In the genomic region with DNA sequence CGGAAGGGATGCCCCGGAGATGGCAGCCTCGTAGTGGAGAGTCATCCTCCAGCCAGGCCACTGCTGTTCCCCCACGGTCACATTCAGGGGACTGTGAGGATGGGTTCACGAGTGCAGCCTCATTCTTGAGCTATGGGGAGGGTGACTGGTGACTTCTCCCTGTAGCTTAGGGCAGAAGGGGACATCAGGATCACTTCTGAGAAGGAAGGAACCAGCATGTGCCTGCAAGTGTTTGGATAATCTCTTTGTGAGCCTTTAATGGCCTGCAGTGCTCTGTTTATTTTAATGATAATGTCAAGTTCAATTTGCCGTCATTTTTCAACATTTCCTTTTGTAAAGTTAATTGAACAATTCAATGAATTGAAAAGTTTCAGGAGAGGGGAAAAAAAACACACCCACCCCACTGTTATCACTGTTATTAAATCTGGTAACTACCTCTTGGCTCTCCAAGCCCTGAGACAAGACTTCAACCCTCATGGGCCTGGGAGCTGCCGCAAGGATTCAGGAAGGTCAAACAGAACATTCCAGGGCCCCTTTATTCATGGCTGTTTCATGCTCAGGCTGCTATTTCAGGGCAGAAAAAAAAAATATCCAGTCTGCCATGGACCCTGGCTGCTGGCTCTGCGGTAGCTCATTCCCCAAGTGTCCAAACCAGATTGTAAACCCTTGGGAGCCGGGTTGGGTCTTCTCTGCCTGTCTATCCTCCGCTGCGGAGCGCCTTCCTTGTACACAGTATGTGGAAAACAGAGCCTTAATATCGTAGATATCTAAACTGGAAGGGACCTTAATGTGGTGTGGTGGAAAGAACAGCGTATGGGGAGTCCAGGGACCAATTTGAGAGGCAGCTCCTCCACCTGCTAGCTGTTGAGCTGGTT, we compare ENCODE assay signal across 15 cellular contexts.
"Had no signal": no experiment of that assay in that cellular context is flagged by ENCODE, and none has a peak within 500 bp of the region (broad histone marks: within the 10 kb centered on the region; RNA-seq: fewer than 3 reads in every experiment).

No MANE protein-coding gene starts in this region.

- DNase-seq: activated CD4-positive, alpha-beta T cell treated with anti-CD3 and anti-CD28 coated beads for 4 hours; activated CD8-positive, alpha-beta T cell treated with anti-CD3 and anti-CD28 coated beads for 36 hours; activated effector memory CD4-positive, alpha-beta T cell treated with Interleukin-2 at 50 U/mL for 16 hours; activated naive CD4-positive, alpha-beta T cell treated with anti-CD3 and anti-CD28 coated beads, Interleukin-2, amount 50 U/mL, for 16 hours; activated T-cell treated with anti-CD3 and anti-CD28 coated beads, Interleukin-2, amount 50 U/mL, for 4 hours; foreskin melanocyte; heart left ventricle; naive thymus-derived CD8-positive, alpha-beta T cell; nucleus accumbens; stimulated activated CD4-positive, alpha-beta T cell treated with anti-CD3 and anti-CD28 coated beads, Interleukin-4, amount 100 ng/mL, for 24 hours; stimulated activated naive CD4-positive, alpha-beta T cell; substantia nigra; uterus had no signal

- H3K9me3 ChIP-seq: heart left ventricle, tibial nerve, uterus had no signal

- H3K4me1 ChIP-seq: uterus had no signal

- H3K27me3 ChIP-seq: heart left ventricle, tibial nerve, uterus had no signal

- H3K4me3 ChIP-seq: heart left ventricle, tibial nerve, uterus had no signal

- H3K36me3 ChIP-seq: heart left ventricle, tibial nerve, uterus had no signal

- H3K27ac ChIP-seq: epithelial cell of prostate, heart left ventricle, tibial nerve, uterus had no signal
